In the genomic region with DNA sequence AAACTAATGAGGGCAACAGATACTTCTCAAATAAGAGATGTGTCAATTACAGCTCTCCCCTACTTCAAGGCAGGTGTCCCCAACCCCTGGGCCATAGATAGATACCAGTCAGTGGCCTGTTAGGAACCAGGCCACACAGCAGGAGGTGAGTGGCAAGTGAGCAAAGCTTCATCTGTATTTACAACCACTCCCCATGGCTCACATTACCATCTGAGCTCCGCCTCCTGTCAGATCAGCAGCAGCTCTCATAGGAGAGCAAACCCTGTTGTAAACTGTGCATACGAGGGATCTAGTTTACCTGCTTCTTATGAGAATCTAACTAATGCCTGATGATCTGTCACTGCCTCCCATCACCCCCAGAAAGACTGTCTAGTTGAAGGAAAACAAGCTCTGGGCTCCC, we compare ENCODE assay signal across 2 cellular contexts.
TF ChIP-seq lines count a peak whose summit lies in the region.

No MANE protein-coding gene starts in this region.

TF ChIP-seq in HEK293, 187 proteins besides CTCF, POLR2A, EP300 and RAD21 (continued from another document):
- TF ChIP-seq ZNF473 (tag by site-specific recombination; IDR thresholded peaks at IDR 0.05) (no peak), ZNF610 (tag by site-specific recombination; IDR thresholded peaks at IDR 0.05; ENCODE audit: borderline replicate concordance) (peak; percentile 98)
- TF ChIP-seq, protein P1, sequence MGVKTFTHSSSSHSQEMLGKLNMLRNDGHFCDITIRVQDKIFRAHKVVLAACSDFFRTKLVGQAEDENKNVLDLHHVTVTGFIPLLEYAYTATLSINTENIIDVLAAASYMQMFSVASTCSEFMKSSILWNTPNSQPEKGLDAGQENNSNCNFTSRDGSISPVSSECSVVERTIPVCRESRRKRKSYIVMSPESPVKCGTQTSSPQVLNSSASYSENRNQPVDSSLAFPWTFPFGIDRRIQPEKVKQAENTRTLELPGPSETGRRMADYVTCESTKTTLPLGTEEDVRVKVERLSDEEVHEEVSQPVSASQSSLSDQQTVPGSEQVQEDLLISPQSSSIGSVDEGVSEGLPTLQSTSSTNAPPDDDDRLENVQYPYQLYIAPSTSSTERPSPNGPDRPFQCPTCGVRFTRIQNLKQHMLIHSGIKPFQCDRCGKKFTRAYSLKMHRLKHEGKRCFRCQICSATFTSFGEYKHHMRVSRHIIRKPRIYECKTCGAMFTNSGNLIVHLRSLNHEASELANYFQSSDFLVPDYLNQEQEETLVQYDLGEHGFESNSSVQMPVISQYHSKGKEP (tag by site-specific recombination; IDR thresholded peaks at IDR 0.05), result no peak

TF ChIP-seq in H1, 55 proteins besides CTCF, POLR2A, EP300 and RAD21 (continued from another document):
- TF ChIP-seq POLR2AphosphoS5 (IDR thresholded peaks at IDR 0.05; ENCODE audit: low read depth, low read length), result peak; percentile 40; the same call in 1 of the 2 replicates
TF ChIP-seq in H1: peak in this region for 1.
